ENCODE assay signal across 25 cellular contexts in genomic region chr1:180603223-180603849, GRCh38. TPM values are rescaled to one million over a fixed set of nuclear protein-coding genes. Genes with fewer than 3 reads are reported as not detected.
A peak's percentile ranks its signal among the peaks of the same experiment; 100 is the strongest.
DNase-seq lines count a peak whose midpoint lies in the region; ATAC-seq, FAIRE-seq and TF ChIP-seq lines count a peak whose summit lies in the region.
"Had no signal": no experiment of that assay in that cellular context is flagged by ENCODE, and none has a peak within 500 bp of the region (broad histone marks: within the 10 kb centered on the region; RNA-seq: fewer than 3 reads in every experiment).

No MANE protein-coding gene starts in this region.

- POLR2A ChIA-PET in K562 (lab: Yijun Ruan, JAX): interaction anchor here (0.6 to 1.3 kb wide), 5 partner anchors 8 to 258 kb away, joined by 3 to 6 read pairs (median 3); partner anchors contain the start of gene XPR1

- H4K91ac ChIP-seq in neuronal stem cell (ENCODE audit: low read depth, low read length, poor library complexity): no peak overlapping the region

- peaks cover 17 to 25% of the 10 kb centered on the region in 2 experiments for H3K4me1 ChIP-seq in K562 (replicated peaks in 1 of 2; ENCODE audit: control insufficient read depth in 2 of 2, insufficient read depth in 2 of 2, low read length in 2 of 2)
- no peaks in the 10 kb centered on the region for H3K4me1 ChIP-seq in cardiac muscle cell (ENCODE audit: low read depth)
- H3K4me1 ChIP-seq in neuronal stem cell (ENCODE audit: control insufficient read depth in 2 of 2, insufficient read depth in 1 of 2, low read depth in 1 of 2, low read length in 2 of 2): peaks cover 6 to 10% of the 10 kb centered on the region in 2 donors
- H3K4me1 ChIP-seq: BLaER1 treated with 17β-estradiol and CSF1 and Interleukin-3, amounts not matched to agents 10 nM and 100 nM; SJSA1 had no signal

- in situ Hi-C loops in K562 (cut with MboI): no loop called here

- H3K9me1 ChIP-seq in K562 (ENCODE audit: control insufficient read depth, insufficient read depth, low read length): no peaks in the 10 kb centered on the region

- no peak overlapping the region for H2BK120ac ChIP-seq in neuronal stem cell (ENCODE audit: low read depth, low read length)

- peak; percentile 46 to 89 (median 70) for DNase-seq in K562 (ENCODE audit: extremely low read depth in 1 of 4, low spot score in 3 of 4)
- peak in 1 of 2 donors; percentile 65 for DNase-seq in cardiac muscle cell (ENCODE audit: low read depth in 1 of 2, low spot score in 1 of 2)
- DNase-seq in left ventricle myocardium superior: peak; percentile 72
- no peak for DNase-seq in neuronal stem cell (ENCODE audit: low spot score)
- DNase-seq: AML-193; CD4-positive, alpha-beta T cell; H7; Karpas-422; NCI-H1092; NCI-H1417 treated with DMSO at 0.1 percent for 48 hours; NCI-H187 treated with DMSO at 0.1 percent for 48 hours; NCI-H446 treated with DMSO at 0.1 percent for 48 hours; NCI-H526; NCI-H82; NK-92 treated with Interleukin-12 subunit alpha and Interleukin-12 subunit beta, amount 100 ng/mL, for 24 hours; PC-3 had no signal

- TF ChIP-seq CTCF in K562 (IDR thresholded peaks at IDR 0.05 in 2 of 3, conservative IDR thresholded peaks at IDR 0.05 in 1 of 3; ENCODE audit: insufficient read depth in 2 of 3, low read depth in 1 of 3, low read length in 3 of 3) (no peak), cardiac muscle cell (IDR thresholded peaks at IDR 0.05; ENCODE audit: low read depth, low read length) (no peak)

- H3K23ac ChIP-seq in neuronal stem cell (ENCODE audit: low read depth, low read length, poor library complexity): no peak overlapping the region

- H3K18ac ChIP-seq in neuronal stem cell (ENCODE audit: low read length): no peak overlapping the region

- BruUV-seq in K562 (replicated peaks; lab: Mats Ljungman, UMichigan): no TSS peak

- 0 out of 4 replicates have a peak, but pooled peaks of 1 of the 2 experiments have one; percentile 16 for TF ChIP-seq RAD21 in K562 (CRISPR knock-in tag; conservative IDR thresholded peaks at IDR 0.05 in 1 of 2, IDR thresholded peaks at IDR 0.05 in 1 of 2)

- H3K4me2 ChIP-seq in K562 (ENCODE audit: insufficient read depth, low read length) (peak overlapping the region; percentile 68), neuronal stem cell (ENCODE audit: insufficient read depth, low read length, poor library complexity, severe bottlenecking) (no peak overlapping the region)
- H3K4me2 ChIP-seq: A549; BLaER1 treated with 17β-estradiol and CSF1 and Interleukin-3, amounts not matched to agents 10 nM and 100 nM had no signal

- H2AK5ac ChIP-seq in neuronal stem cell (ENCODE audit: low read depth, low read length): no peak overlapping the region

- no peaks in the 10 kb centered on the region for H3K9me3 ChIP-seq in K562 (replicated peaks; ENCODE audit: control insufficient read depth, insufficient read depth, low read depth, low read length)
- no peaks in the 10 kb centered on the region for H3K9me3 ChIP-seq in cardiac muscle cell (ENCODE audit: low read depth)
- H3K9me3 ChIP-seq in neuronal stem cell (replicated peaks in 1 of 2; ENCODE audit: control insufficient read depth in 2 of 2, insufficient read depth in 1 of 2, low read depth in 1 of 2, low read length in 2 of 2): no peaks in the 10 kb centered on the region
- H3K9me3 ChIP-seq: A549; BLaER1 treated with 17β-estradiol and CSF1 and Interleukin-3, amounts not matched to agents 10 nM and 100 nM; SJSA1 had no signal

- peak; percentile 92 for FAIRE-seq in K562 (lab: Jason Lieb, UNC)
- FAIRE-seq: A549, D721Med, GM18507 had no signal

- no peaks in the 10 kb centered on the region for H3K27me3 ChIP-seq in K562 (ENCODE audit: control insufficient read depth in 2 of 2, insufficient read depth in 2 of 2, low read length in 2 of 2)
- H3K27me3 ChIP-seq in cardiac muscle cell: no peaks in the 10 kb centered on the region
- H3K27me3 ChIP-seq in neuronal stem cell (ENCODE audit: control insufficient read depth in 3 of 3, insufficient read depth in 3 of 3, low read depth in 1 of 3, low read length in 3 of 3): peaks cover 0 to 4% (median 0%) of the 10 kb centered on the region in 3 experiments
- H3K27me3 ChIP-seq: BLaER1 treated with 17β-estradiol and CSF1 and Interleukin-3, amounts not matched to agents 10 nM and 100 nM; SJSA1 had no signal

- whole genome bisulfite sequencing in K562 (ENCODE audit: insufficient coverage, low coverage, missing lambda C conversion rate): 9% methylated on average over 6 of the region's 6 CpGs
- no CpG with 5 or more reads among the region's 6 CpGs for WGBS in neuronal stem cell (ENCODE audit: extremely low coverage in 2 of 2, insufficient read length in 2 of 2, insufficient replicate concordance in 1 of 2), 2 donors

- intact Hi-C loops in K562 (cut with micrococcal nuclease) (no loop called here), left ventricle myocardium superior (cut with micrococcal nuclease) (no loop called here)

- no peak for TF ChIP-seq POLR2A in K562 (conservative IDR thresholded peaks at IDR 0.05)

- H3K36me3 ChIP-seq in K562 (ENCODE audit: control insufficient read depth, insufficient read depth, low read length) (no peaks in the 10 kb centered on the region), cardiac muscle cell (no peaks in the 10 kb centered on the region), neuronal stem cell (replicated peaks in 1 of 2; ENCODE audit: control insufficient read depth in 2 of 2, insufficient read depth in 2 of 2, low read length in 2 of 2) (no peaks in the 10 kb centered on the region)
- H3K36me3 ChIP-seq: BLaER1 treated with 17β-estradiol and CSF1 and Interleukin-3, amounts not matched to agents 10 nM and 100 nM; SJSA1 had no signal

- no peak overlapping the region for H2BK5ac ChIP-seq in neuronal stem cell (ENCODE audit: low read length)

- H3K9ac ChIP-seq in K562 (ENCODE audit: insufficient read depth in 1 of 2, low read depth in 2 of 2, low read length in 2 of 2) (peak overlapping the region; percentile 42 to 80; a peak in 2 of 4 replicates), neuronal stem cell (ENCODE audit: low read depth, low read length, poor library complexity) (no peak overlapping the region)
- H3K9ac ChIP-seq: BLaER1 treated with 17β-estradiol and CSF1 and Interleukin-3, amounts not matched to agents 10 nM and 100 nM had no signal

- H3K79me1 ChIP-seq in neuronal stem cell (ENCODE audit: low read depth, low read length): no peaks in the 10 kb centered on the region

- H4K20me1 ChIP-seq in K562 (replicated peaks; ENCODE audit: control insufficient read depth, insufficient read depth, low read length): no peaks in the 10 kb centered on the region
- H4K20me1 ChIP-seq: BLaER1 treated with 17β-estradiol and CSF1 and Interleukin-3, amounts not matched to agents 10 nM and 100 nM had no signal

- ATAC-seq in K562 (peak; percentile 96), left ventricle myocardium superior (peak; percentile 97), HG03097 (IDR thresholded peaks at IDR 0.05; ENCODE audit: low FRiP score, unreplicated experiment) (no peak), HG03432 (IDR thresholded peaks at IDR 0.05; ENCODE audit: unreplicated experiment) (no peak), GM19351 (IDR thresholded peaks at IDR 0.05; ENCODE audit: unreplicated experiment) (no peak)
- ATAC-seq: A549, PC-3 had no signal

- H3K79me2 ChIP-seq in K562 (ENCODE audit: control insufficient read depth, insufficient read depth, low read length): no peaks in the 10 kb centered on the region

- no peak overlapping the region for H4K8ac ChIP-seq in neuronal stem cell (ENCODE audit: low read depth, low read length)

- H3K4ac ChIP-seq in neuronal stem cell (ENCODE audit: low read length): no peak overlapping the region

- H3K14ac ChIP-seq in neuronal stem cell (ENCODE audit: low read length): no peak overlapping the region

- H3K4me3 ChIP-seq in K562: no peak overlapping the region
- H3K4me3 ChIP-seq in cardiac muscle cell: no peak overlapping the region
- H3K4me3 ChIP-seq in neuronal stem cell (ENCODE audit: low read length in 2 of 2): no peak overlapping the region
- H3K4me3 ChIP-seq: A549; BLaER1 treated with 17β-estradiol and CSF1 and Interleukin-3, amounts not matched to agents 10 nM and 100 nM; SJSA1 had no signal

- peak; percentile 58; the same call in 1 of the 2 replicates for TF ChIP-seq EP300 in K562 (IDR thresholded peaks at IDR 0.05; ENCODE audit: low read length)

- no peak overlapping the region for H2BK12ac ChIP-seq in neuronal stem cell (ENCODE audit: low read length)

- H2AFZ ChIP-seq in K562 (ENCODE audit: low read depth, low read length) (peak overlapping the region; percentile 86), neuronal stem cell (ENCODE audit: low read length) (peak overlapping the region; percentile 26)

- CTCF ChIA-PET in K562 (lab: Yijun Ruan, JAX; ENCODE audit: low intra/inter-chr PET ratio): no interaction called here

- H3K27ac ChIP-seq in K562 (ENCODE audit: extremely low read depth, low read depth, low read length): peak overlapping the region; percentile 43; the same call in 1 of the 3 replicates
- peak overlapping the region; percentile 31 for H3K27ac ChIP-seq in cardiac muscle cell
- no peak overlapping the region for H3K27ac ChIP-seq in neuronal stem cell (replicated peaks; ENCODE audit: low read length)
- H3K27ac ChIP-seq: BLaER1 treated with 17β-estradiol and CSF1 and Interleukin-3, amounts not matched to agents 10 nM and 100 nM; SJSA1 had no signal

- H2BK15ac ChIP-seq in neuronal stem cell (ENCODE audit: low read length): no peak overlapping the region

RNA-seq across cellular contexts. Expression of gene XPR1, which starts 28.5 kb away (rescaled TPM):
- total RNA-seq in K562 (2011; cell fraction: chromatin; rRNA removed; ENCODE audit: low replicate concordance): 97.5 and 111 TPM in 2 replicates
- 52.4 and 62.2 TPM in 2 replicates for total RNA-seq in K562 (2011; cell fraction: nucleolus; rRNA removed)
- 116 and 133 TPM in 2 replicates for total RNA-seq in K562 (2011; cell fraction: nucleoplasm; rRNA removed)
- total RNA-seq in K562 (2014; rRNA removed) (24.2 and 32.0 TPM in 2 replicates), K562 (2014; rRNA removed; fragmentation: Illumina TruSeq; extraction: Trizol) (39.8 and 49.1 TPM in 2 replicates), K562 (2015; rRNA removed; fragmentation: Illumina TruSeq; extraction: Trizol) (39.1 and 43.0 TPM in 2 replicates), K562 (2021) (36.9 and 38.6 TPM in 2 replicates), cardiac muscle cell (29.3 and 36.4 TPM in 2 replicates), left ventricle myocardium superior (43.8 TPM)
- polyA plus RNA-seq in K562 (2011; rRNA removed) (49.8 and 66.2 TPM in 2 replicates), K562 (2014; fragmentation: Illumina TruSeq; extraction: Trizol) (38.1 and 41.2 TPM in 2 replicates), K562 (2014; fragmentation: Nextera tagmentation; extraction: Ambion mirVana) (1 to 10 TPM; 3.0 to 4.7 TPM), K562 (2014; rRNA removed) (25.8 and 27.8 TPM in 2 replicates), cardiac muscle cell (18.1 TPM in 2 replicates)
- 23.6 and 44.4 TPM in 2 replicates for polyA plus RNA-seq in K562 (2011; cell fraction: cytosol; rRNA removed)
- 23.0 and 26.5 TPM in 2 replicates for polyA plus RNA-seq in K562 (2011; cell fraction: nucleus; rRNA removed)
- 25.8 and 29.0 TPM in 2 replicates for polyA plus RNA-seq in K562 (2012)
- polyA minus RNA-seq in K562 (2011; rRNA and poly(A)+ RNA removed): 97.0 and 108 TPM in 2 replicates
- polyA minus RNA-seq in K562 (2011; cell fraction: cytosol; rRNA and poly(A)+ RNA removed): 37.2 and 52.1 TPM in 2 replicates
- polyA minus RNA-seq in K562 (2011; cell fraction: nucleus; rRNA and poly(A)+ RNA removed): 21.0 and 34.7 TPM in 2 replicates
- 45.8 TPM for polyA plus RNA-seq in neuronal stem cell (2013, experiment 1 of 2)
- 46.5 TPM for polyA plus RNA-seq in neuronal stem cell (2013, experiment 2 of 2)

RNA-seq across cellular contexts. Expression of gene OVAAL, which starts 44.6 kb away (rescaled TPM):
- not detected in 2 replicates for total RNA-seq in K562 (2011; cell fraction: chromatin; rRNA removed; ENCODE audit: low replicate concordance)
- not detected in 2 replicates for total RNA-seq in K562 (2011; cell fraction: nucleolus; rRNA removed)
- total RNA-seq in K562 (2011; cell fraction: nucleoplasm; rRNA removed): not detected in 2 replicates
- total RNA-seq in K562 (2014; rRNA removed): 0.18 TPM in 1 of 2 replicates, not detected in the other
- total RNA-seq in K562 (2014; rRNA removed; fragmentation: Illumina TruSeq; extraction: Trizol): 0.07 and 0.16 TPM in 2 replicates
- not detected in 2 replicates for total RNA-seq in K562 (2015; rRNA removed; fragmentation: Illumina TruSeq; extraction: Trizol)
- total RNA-seq in K562 (2021): not detected in 2 replicates
- polyA plus RNA-seq in K562 (2011; rRNA removed): 0.04 and 0.08 TPM in 2 replicates
- 0.09 TPM in 1 of 2 replicates, not detected in the other for polyA plus RNA-seq in K562 (2011; cell fraction: cytosol; rRNA removed)
- polyA plus RNA-seq in K562 (2011; cell fraction: nucleus; rRNA removed): not detected in 2 replicates
- polyA plus RNA-seq in K562 (2012): 0.06 TPM in 1 of 2 replicates, not detected in the other
- 0.14 and 0.18 TPM in 2 replicates for polyA plus RNA-seq in K562 (2014; fragmentation: Illumina TruSeq; extraction: Trizol)
- under 1 TPM in 1 of 2 experiments, not detected in 1; 0.04 TPM for polyA plus RNA-seq in K562 (2014; fragmentation: Nextera tagmentation; extraction: Ambion mirVana)
- 0.18 TPM in 1 of 2 replicates, not detected in the other for polyA plus RNA-seq in K562 (2014; rRNA removed)
- not detected in 2 replicates for polyA minus RNA-seq in K562 (2011; rRNA and poly(A)+ RNA removed)
- not detected in 2 replicates for polyA minus RNA-seq in K562 (2011; cell fraction: cytosol; rRNA and poly(A)+ RNA removed)
- polyA minus RNA-seq in K562 (2011; cell fraction: nucleus; rRNA and poly(A)+ RNA removed): not detected in 2 replicates
- total RNA-seq in cardiac muscle cell: 0.21 and 1.1 TPM in 2 replicates
- 0.91 and 2.5 TPM in 2 replicates for polyA plus RNA-seq in cardiac muscle cell
- 1.5 TPM for total RNA-seq in left ventricle myocardium superior
- not detected for polyA plus RNA-seq in neuronal stem cell (2013, experiment 1 of 2)
- not detected for polyA plus RNA-seq in neuronal stem cell (2013, experiment 2 of 2)
- total RNA-seq: CD4-positive, alpha-beta T cell; G401; H7; PC-3; SJSA1 had no signal

Comparison
In these comparisons a context has a peak if more than half of its experiments do, and no peak if none do; other contexts are left out.
1. ATAC-seq: peak in K562 (single experiment) and left ventricle myocardium superior (single experiment); none in HG03097 (single experiment), HG03432 (single experiment) and GM19351 (single experiment).